Comparison of ENCODE assay signal across 12 cellular contexts in genomic region chr16:7272567-7273158, GRCh38. TPM values are rescaled to one million over a fixed set of nuclear protein-coding genes. Genes with fewer than 3 reads are reported as not detected.
"Had no signal": no experiment of that assay in that cellular context is flagged by ENCODE, and none has a peak within 500 bp of the region (broad histone marks: within the 10 kb centered on the region; RNA-seq: fewer than 3 reads in every experiment).

No MANE protein-coding gene starts in this region.

- H3K27ac ChIP-seq: GM23248 had no signal

- H3K9me3 Mint-ChIP-seq: H9 had no signal

- H3K27ac Mint-ChIP-seq: GM23338, H9, HFFc6 had no signal

- DNase-seq: GM23248, GOT3, H7, H9, HCEC 1CT, HFFc6 had no signal

- H3K9ac ChIP-seq: GM23248 had no signal

- ATAC-seq: GM23338, HCT116 had no signal

- H3K36me3 ChIP-seq: HAP-1 had no signal

- H2AFZ ChIP-seq: GM23248, GM23338 had no signal

- FAIRE-seq: H1, H54 had no signal

- H3K4me2 ChIP-seq: GM23338 had no signal

- H3K4me1 ChIP-seq: HAP-1 had no signal

- H3K4me3 Mint-ChIP-seq: GM23338, H9, HFFc6 had no signal

- H3K9me3 ChIP-seq: HAP-1 had no signal

- H3K4me3 ChIP-seq: GM23248, GM23338, HAP-1 had no signal

RNA-seq across cellular contexts. Expression of gene RBFOX1, which starts 60.0 kb away (rescaled TPM):
- total RNA-seq: GM23248, H4, HFFc6 had no signal
- polyA plus RNA-seq: GM23248 had no signal
